23 cellular contexts compared by ENCODE assay signal in genomic region chr6:60668428-60668827, GRCh38.
"Had no signal": no experiment of that assay in that cellular context is flagged by ENCODE, and none has a peak within 500 bp of the region (broad histone marks: within the 10 kb centered on the region; RNA-seq: fewer than 3 reads in every experiment).

No MANE protein-coding gene starts in this region.

- DNase-seq: natural killer cell; occipital lobe; ovary; posterior cingulate gyrus; psoas muscle; right cardiac atrium; right lobe of liver; sigmoid colon; small intestine; stimulated activated CD4-positive, alpha-beta T cell treated with anti-CD3 and anti-CD28 coated beads, Interleukin-15, amount 100 ng/mL, for 24 hours; stimulated activated CD4-positive, alpha-beta T cell treated with anti-CD3 and anti-CD28 coated beads, Interleukin-2, amount 100 ng/mL, for 24 hours; stimulated activated CD4-positive, alpha-beta T cell treated with anti-CD3 and anti-CD28 coated beads, Interleukin-2, amount 100 ng/mL, for 48 hours; stimulated activated CD4-positive, alpha-beta T cell treated with anti-CD3 and anti-CD28 coated beads, Interleukin-4, amount 100 ng/mL, for 24 hours; stimulated activated naive B cell treated with anti-CD40 and anti-IgM and Interleukin-4, amounts not matched to agents 10 μg/mL and 1 μg/mL and 100 μg/mL, for 72 hours; stimulated activated naive CD4-positive, alpha-beta T cell treated with Interleukin-2 at 50 U/mL for 16 hours; stomach; tibial artery; transverse colon had no signal

- H3K27me3 ChIP-seq: neural progenitor cell, ovary, right lobe of liver, sigmoid colon, stomach, tibial artery, transverse colon, vagina had no signal

- H3K9me3 ChIP-seq: ovary, psoas muscle, right lobe of liver, thoracic aorta, transverse colon, vagina had no signal

- ATAC-seq: natural killer cell; psoas muscle; right cardiac atrium; right lobe of liver; stimulated activated effector memory CD8-positive, alpha-beta T cell treated with anti-CD3 and anti-CD28 coated beads, Interleukin-12 subunit alpha, Interleukin-12 subunit beta, amount 100 ng/mL, for 72 hours; stimulated activated naive B cell treated with anti-CD40 and anti-IgM and Interleukin-4, amounts not matched to agents 10 μg/mL and 1 μg/mL and 100 μg/mL, for 72 hours had no signal

- H3K36me3 ChIP-seq: neural progenitor cell, ovary, right lobe of liver, sigmoid colon, stomach, thoracic aorta, tibial artery, transverse colon, vagina had no signal

- H3K4me1 ChIP-seq: neural progenitor cell, parathyroid adenoma, psoas muscle, right lobe of liver, sigmoid colon, stomach, tibial artery, transverse colon, vagina had no signal

- H3K27ac ChIP-seq: neural progenitor cell, ovary, parathyroid adenoma, psoas muscle, right lobe of liver, sigmoid colon, stomach, thoracic aorta, tibial artery, transverse colon, vagina had no signal

- H3K4me3 ChIP-seq: neural progenitor cell, ovary, psoas muscle, right lobe of liver, sigmoid colon, stomach, thoracic aorta, tibial artery, transverse colon, vagina had no signal
